Comparison of ENCODE assay signal across 24 cellular contexts in the genomic region with DNA sequence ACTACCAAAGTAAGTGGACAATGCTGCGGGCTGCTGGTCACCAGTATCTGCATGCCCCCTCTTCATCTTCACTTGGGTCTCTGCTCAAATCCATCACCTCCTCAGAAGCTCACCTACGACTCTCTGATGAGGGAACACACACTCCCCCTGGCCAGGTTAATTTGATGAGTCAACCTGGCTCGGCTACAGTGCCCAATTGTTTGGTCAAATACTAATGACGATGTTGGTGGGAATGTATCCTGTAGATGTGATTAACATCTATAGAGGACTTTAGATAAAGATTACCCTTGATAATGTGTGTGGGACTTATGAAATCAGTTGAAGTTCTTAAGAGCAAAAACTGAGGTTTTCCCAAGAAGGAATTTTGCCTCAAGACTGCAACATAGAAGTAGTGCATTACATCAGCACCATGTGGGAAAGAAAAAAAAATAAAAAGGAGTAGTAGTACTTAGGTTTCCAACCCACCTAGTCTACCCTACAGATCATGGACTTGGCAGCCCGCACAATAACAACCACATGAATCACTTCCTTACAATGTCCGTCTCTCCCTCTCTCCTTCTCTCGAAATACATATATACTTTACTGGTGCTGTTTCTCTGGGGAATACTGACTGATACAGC.
DNase-seq lines count a peak whose midpoint lies in the region; ATAC-seq and TF ChIP-seq lines count a peak whose summit lies in the region.
"Had no signal": no experiment of that assay in that cellular context is flagged by ENCODE, and none has a peak within 500 bp of the region (broad histone marks: within the 10 kb centered on the region; RNA-seq: fewer than 3 reads in every experiment).

No MANE protein-coding gene starts in this region.

- H3K9me3 Mint-ChIP-seq in activated CD4-positive, alpha-beta T cell treated with anti-CD3 and anti-CD28 coated beads, Interleukin-2, amount 10 ng/mL, durations not matched to agents 24 days and 14 days: no peaks in the 10 kb centered on the region
- H3K9me3 Mint-ChIP-seq: neural crest cell had no signal

- H3K27me3 ChIP-seq in brain microvascular endothelial cell (replicated peaks): no peaks in the 10 kb centered on the region

- in situ Hi-C loops in brain microvascular endothelial cell (cut with HindIII; ENCODE audit: low pct_ligation_motif_present, low sequenced_read_pairs): no loop called here

- TF ChIP-seq POLR2A in NB4 (IDR thresholded peaks at IDR 0.05; ENCODE audit: extremely low read depth, insufficient read length): no peak

- H3K27ac ChIP-seq in brain microvascular endothelial cell: no peak overlapping the region

- H3K4me3 ChIP-seq in NB4 (ENCODE audit: low read depth, low read length): no peak overlapping the region
- no peak overlapping the region for H3K4me3 ChIP-seq in brain microvascular endothelial cell (ENCODE audit: low read depth, low read length)

- no peaks in the 10 kb centered on the region for H3K36me3 ChIP-seq in brain microvascular endothelial cell (replicated peaks)

- no peak overlapping the region for H3K27ac Mint-ChIP-seq in activated CD4-positive, alpha-beta T cell treated with anti-CD3 and anti-CD28 coated beads, Interleukin-2, amount 10 ng/mL, durations not matched to agents 24 days and 14 days
- H3K27ac Mint-ChIP-seq: activated T-helper 17 cell treated with anti-CD3 and anti-CD28 coated beads, Interleukin-2, amount 50 U/mL, for 72 hours; WTC11 had no signal

- no peaks in the 10 kb centered on the region for H3K36me3 Mint-ChIP-seq in activated CD4-positive, alpha-beta T cell treated with anti-CD3 and anti-CD28 coated beads, Interleukin-2, amount 10 ng/mL, durations not matched to agents 24 days and 14 days (ENCODE audit: low read depth)

- intact Hi-C loops in activated CD4-positive, alpha-beta T cell treated with anti-CD3 and anti-CD28 coated beads, Interleukin-2, amount 10 ng/mL, durations not matched to agents 24 days and 14 days (cut with micrococcal nuclease): no loop called here

- TF ChIP-seq CTCF in NB4 (IDR thresholded peaks at IDR 0.05; ENCODE audit: low read depth, low read length) (no peak), brain microvascular endothelial cell (IDR thresholded peaks at IDR 0.05; ENCODE audit: low read depth, low read length, missing control alignments) (no peak)

- H3K4me1 Mint-ChIP-seq in activated CD4-positive, alpha-beta T cell treated with anti-CD3 and anti-CD28 coated beads, Interleukin-2, amount 10 ng/mL, durations not matched to agents 24 days and 14 days: no peaks in the 10 kb centered on the region
- H3K4me1 Mint-ChIP-seq: activated T-helper 17 cell treated with anti-CD3 and anti-CD28 coated beads, Interleukin-2, amount 50 U/mL, for 72 hours had no signal

- ATAC-seq in GM21723 (IDR thresholded peaks at IDR 0.05; ENCODE audit: unreplicated experiment): no peak
- ATAC-seq: activated T-helper 17 cell treated with anti-CD3 and anti-CD28 coated beads, Interleukin-2, amount 50 U/mL, for 72 hours; Right ventricle myocardium inferior; WTC11 had no signal

- H3K4me3 Mint-ChIP-seq in activated CD4-positive, alpha-beta T cell treated with anti-CD3 and anti-CD28 coated beads, Interleukin-2, amount 10 ng/mL, durations not matched to agents 24 days and 14 days: no peak overlapping the region
- H3K4me3 Mint-ChIP-seq: activated T-helper 17 cell treated with anti-CD3 and anti-CD28 coated beads, Interleukin-2, amount 50 U/mL, for 72 hours; H9; neural crest cell; WTC11 had no signal

- DNase-seq in ELR (ENCODE audit: low read depth): peak; percentile 92
- DNase-seq in NB4 (ENCODE audit: low read depth): peak; percentile 4
- peak; percentile 86 for DNase-seq in brain microvascular endothelial cell
- peak; percentile 15 for DNase-seq in myocyte (ENCODE audit: low read depth)
- no peak for DNase-seq in NCI-H82 treated with DMSO at 0.1 percent for 48 hours (lab: John Stamatoyannopoulos, UW; ENCODE audit: unreplicated experiment)
- DNase-seq in activated CD4-positive, alpha-beta T cell treated with anti-CD3 and anti-CD28 coated beads, Interleukin-2, amount 10 ng/mL, durations not matched to agents 24 days and 14 days: no peak
- no peak for DNase-seq in activated CD4-positive, CD25-positive, alpha-beta regulatory T cell (lab: John Stamatoyannopoulos, UW)
- DNase-seq: activated CD8-positive, alpha-beta memory T cell treated with anti-CD3 and anti-CD28 coated beads for 24 hours; COR-L47; H9; head of caudate nucleus; kidney; NCI-H1105 treated with DMSO at 0.1 percent for 48 hours; NCI-H2171 treated with DMSO at 0.1 percent for 48 hours; NCI-H82; retina; stimulated activated CD4-positive, alpha-beta T cell treated with anti-CD3 and anti-CD28 coated beads, Interleukin-1b, Interleukin-23, amount 100 ng/mL, for 48 hours; substantia nigra; T-helper 1 cell had no signal

- H3K27me3 Mint-ChIP-seq in activated CD4-positive, alpha-beta T cell treated with anti-CD3 and anti-CD28 coated beads, Interleukin-2, amount 10 ng/mL, durations not matched to agents 24 days and 14 days: no peaks in the 10 kb centered on the region
- H3K27me3 Mint-ChIP-seq: activated T-helper 17 cell treated with anti-CD3 and anti-CD28 coated beads, Interleukin-2, amount 50 U/mL, for 72 hours had no signal

Comparison
In these comparisons a context has a peak if more than half of its experiments do, and no peak if none do; other contexts are left out.
1. DNase-seq: peak in ELR (single experiment), NB4 (single experiment), brain microvascular endothelial cell (single experiment) and myocyte (single experiment); none in NCI-H82 treated with DMSO at 0.1 percent for 48 hours (single experiment), activated CD4-positive, alpha-beta T cell treated with anti-CD3 and anti-CD28 coated beads, Interleukin-2, amount 10 ng/mL, durations not matched to agents 24 days and 14 days (single experiment) and activated CD4-positive, CD25-positive, alpha-beta regulatory T cell (0 of 4).